In genomic region chr7:51065766-51066165, GRCh38 we compare ENCODE assay signal across 29 cellular contexts.
"Had no signal": no experiment of that assay in that cellular context is flagged by ENCODE, and none has a peak within 500 bp of the region (broad histone marks: within the 10 kb centered on the region; RNA-seq: fewer than 3 reads in every experiment).

No MANE protein-coding gene starts in this region.

- H3K27ac Mint-ChIP-seq: activated CD8-positive, alpha-beta T cell treated with anti-CD3 and anti-CD28 coated beads for 36 hours; activated naive CD8-positive, alpha-beta T cell; activated T-helper 17 cell treated with anti-CD3 and anti-CD28 coated beads, Interleukin-2, amount 50 U/mL, for 72 hours; dendritic cell treated with granulocyte-macrophage colony-stimulating factor and Interleukin-4, amounts not matched to agents 40 ng/mL and 50 ng/mL, for 4 days; endodermal cell had no signal

- H3K36me3 Mint-ChIP-seq: activated naive CD8-positive, alpha-beta T cell; brain had no signal

- DNase-seq: activated CD4-positive, alpha-beta T cell treated with anti-CD3 and anti-CD28 coated beads for 1 hour; activated CD4-positive, alpha-beta T cell treated with anti-CD3 and anti-CD28 coated beads for 4 hours; activated CD4-positive, alpha-beta T cell treated with anti-CD3 and anti-CD28 coated beads, Interleukin-2, amount 50 U/mL, for 1 hour; activated CD4-positive, alpha-beta T cell treated with anti-CD3 and anti-CD28 coated beads, Interleukin-2, amount 50 U/mL, for 48 hours; activated CD8-positive, alpha-beta memory T cell treated with anti-CD3 and anti-CD28 coated beads for 24 hours; activated CD8-positive, alpha-beta T cell treated with anti-CD3 and anti-CD28 coated beads for 36 hours; activated effector memory CD4-positive, alpha-beta T cell treated with Interleukin-2 at 50 U/mL for 16 hours; activated gamma-delta T cell treated with Interleukin-2 at 50 U/mL for 16 hours; activated naive CD4-positive, alpha-beta T cell treated with anti-CD3 and anti-CD28 coated beads, Interleukin-2, amount 50 U/mL, for 16 hours; activated naive CD4-positive, alpha-beta T cell treated with Interleukin-2 at 50 U/mL for 16 hours; activated T-cell treated with anti-CD3 and anti-CD28 coated beads, Interleukin-2, amount 50 U/mL, for 4 hours; amniotic stem cell; anterior cingulate cortex; dorsolateral prefrontal cortex; effector memory CD4-positive, alpha-beta T cell; endodermal cell; erythroblast; esophagus squamous epithelium; foreskin melanocyte; T-helper 2 cell had no signal

- FAIRE-seq: bronchial epithelial cell had no signal

- H3K36me3 ChIP-seq: esophagus squamous epithelium had no signal

- H3K27me3 Mint-ChIP-seq: activated CD8-positive, alpha-beta T cell treated with anti-CD3 and anti-CD28 coated beads for 36 hours; activated naive CD8-positive, alpha-beta T cell; activated T-helper 17 cell treated with anti-CD3 and anti-CD28 coated beads, Interleukin-2, amount 50 U/mL, for 72 hours; brain; central memory CD8-positive, alpha-beta T cell; dendritic cell treated with granulocyte-macrophage colony-stimulating factor and Interleukin-4, amounts not matched to agents 40 ng/mL and 50 ng/mL, for 4 days had no signal

- H3K9me3 ChIP-seq: esophagus squamous epithelium, gastroesophageal sphincter had no signal

- ATAC-seq: activated CD8-positive, alpha-beta T cell treated with anti-CD3 and anti-CD28 coated beads for 36 hours; activated T-cell treated with anti-CD3 and anti-CD28 coated beads, Interleukin-2, amount 50 U/mL, for 4 hours; activated T-helper 17 cell treated with anti-CD3 and anti-CD28 coated beads, Interleukin-2, amount 50 U/mL, for 72 hours; gastroesophageal sphincter; WTC11 had no signal

- H3K27ac ChIP-seq: coronary artery, esophagus squamous epithelium, gastroesophageal sphincter had no signal

- H3K4me3 Mint-ChIP-seq: activated CD8-positive, alpha-beta T cell treated with anti-CD3 and anti-CD28 coated beads for 36 hours; activated naive CD8-positive, alpha-beta T cell; activated T-cell treated with anti-CD3 and anti-CD28 coated beads, Interleukin-2, amount 50 U/mL, for 4 hours; activated T-helper 17 cell treated with anti-CD3 and anti-CD28 coated beads, Interleukin-2, amount 50 U/mL, for 72 hours; brain; central memory CD8-positive, alpha-beta T cell; dendritic cell treated with granulocyte-macrophage colony-stimulating factor and Interleukin-4, amounts not matched to agents 40 ng/mL and 50 ng/mL, for 4 days; endodermal cell; WTC11 had no signal

- H3K4me1 Mint-ChIP-seq: activated T-helper 17 cell treated with anti-CD3 and anti-CD28 coated beads, Interleukin-2, amount 50 U/mL, for 72 hours; central memory CD8-positive, alpha-beta T cell had no signal

- H3K27me3 ChIP-seq: dorsolateral prefrontal cortex, esophagus squamous epithelium, gastroesophageal sphincter had no signal

- H3K9me3 Mint-ChIP-seq: activated CD8-positive, alpha-beta T cell treated with anti-CD3 and anti-CD28 coated beads for 36 hours; activated T-cell treated with anti-CD3 and anti-CD28 coated beads, Interleukin-2, amount 50 U/mL, for 4 hours; activated T-helper 17 cell treated with anti-CD3 and anti-CD28 coated beads, Interleukin-2, amount 50 U/mL, for 72 hours; central memory CD8-positive, alpha-beta T cell; dendritic cell treated with granulocyte-macrophage colony-stimulating factor and Interleukin-4, amounts not matched to agents 40 ng/mL and 50 ng/mL, for 4 days had no signal

- H3K4me3 ChIP-seq: coronary artery, dorsolateral prefrontal cortex, esophagus squamous epithelium, gastroesophageal sphincter had no signal
